In genomic region chr21:15009964-15010363, GRCh38 we compare ENCODE assay signal across 1 cellular context.
A peak's percentile ranks its signal among the peaks of the same experiment; 100 is the strongest.
TF ChIP-seq lines count a peak whose summit lies in the region.

No MANE protein-coding gene starts in this region.

TF ChIP-seq in IMR-90, 13 proteins besides CTCF, POLR2A, EP300 and RAD21:
- TF ChIP-seq CHD1 (IDR thresholded peaks at IDR 0.05; ENCODE audit: low read depth, low read length) (no peak), MXI1 (IDR thresholded peaks at IDR 0.05; ENCODE audit: borderline replicate concordance, low read depth, low read length) (no peak), MAFK (IDR thresholded peaks at IDR 0.05; ENCODE audit: low read depth, low read length) (no peak), RFX5 (IDR thresholded peaks at IDR 0.05; ENCODE audit: low read depth, low read length) (no peak), FOS (IDR thresholded peaks at IDR 0.05; ENCODE audit: low read depth, low read length) (peak; percentile 12; the same call in 1 of the 2 replicates), USF2 (IDR thresholded peaks at IDR 0.05; ENCODE audit: low read depth, low read length) (peak; percentile 62), MAZ (IDR thresholded peaks at IDR 0.05; ENCODE audit: borderline replicate concordance, low read depth, low read length) (no peak), ELK1 (IDR thresholded peaks at IDR 0.05; ENCODE audit: borderline replicate concordance, low read depth, low read length) (no peak), CEBPB (IDR thresholded peaks at IDR 0.05; ENCODE audit: low read depth, low read length) (peak; percentile 67), SMC3 (IDR thresholded peaks at IDR 0.05; ENCODE audit: low read depth, low read length) (no peak), BHLHE40 (IDR thresholded peaks at IDR 0.05; ENCODE audit: low read depth, low read length) (no peak)
